17 cellular contexts compared by ENCODE assay signal in the genomic region with DNA sequence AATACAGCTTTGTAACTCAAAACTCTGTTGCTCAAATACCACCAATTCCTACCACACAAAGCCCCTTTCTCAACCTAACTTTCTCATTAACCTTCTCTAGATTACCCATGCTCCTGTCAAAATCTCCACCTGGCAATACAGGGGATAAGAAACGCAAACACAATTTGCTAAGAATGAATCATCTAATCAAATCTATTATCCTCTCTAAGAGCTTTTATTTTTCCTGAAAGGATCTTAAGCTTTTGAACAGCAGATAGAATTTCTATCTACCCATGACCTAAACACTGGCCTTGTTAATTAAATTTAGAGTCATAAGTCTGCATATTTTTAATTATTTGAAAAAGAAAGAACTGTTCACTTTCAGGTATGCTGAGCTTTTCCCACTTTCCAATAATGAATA.
DNase-seq lines count a peak whose midpoint lies in the region; ATAC-seq and TF ChIP-seq lines count a peak whose summit lies in the region.
"Had no signal": no experiment of that assay in that cellular context is flagged by ENCODE, and none has a peak within 500 bp of the region (broad histone marks: within the 10 kb centered on the region; RNA-seq: fewer than 3 reads in every experiment).

No MANE protein-coding gene starts in this region.

- no peak overlapping the region for H3K4me3 ChIP-seq in dorsolateral prefrontal cortex
- H3K4me3 ChIP-seq: A549, BLaER1 had no signal

- H3K36me3 Mint-ChIP-seq in activated T-cell treated with anti-CD3 and anti-CD28 coated beads, Interleukin-2, amount 50 U/mL, for 72 hours (ENCODE audit: insufficient read depth in 2 of 2): no peaks in the 10 kb centered on the region
- peaks cover 9% of the 10 kb centered on the region for H3K36me3 Mint-ChIP-seq in T-helper 17 cell (ENCODE audit: low read depth)
- no peaks in the 10 kb centered on the region for H3K36me3 Mint-ChIP-seq in progenitor cell of endocrine pancreas (ENCODE audit: insufficient read depth)

- intact Hi-C loops in dorsolateral prefrontal cortex (cut with DNase I): no loop called here

- no peaks in the 10 kb centered on the region for H3K9me3 Mint-ChIP-seq in activated T-cell treated with anti-CD3 and anti-CD28 coated beads, Interleukin-2, amount 50 U/mL, for 72 hours
- H3K9me3 Mint-ChIP-seq in progenitor cell of endocrine pancreas (ENCODE audit: low read depth): no peaks in the 10 kb centered on the region
- H3K9me3 Mint-ChIP-seq: CD14-positive monocyte; CD4-positive, alpha-beta memory T cell; H9 had no signal

- H3K27ac Mint-ChIP-seq in activated T-cell treated with anti-CD3 and anti-CD28 coated beads, Interleukin-2, amount 50 U/mL, for 72 hours: peak overlapping the region; percentile 58
- peak overlapping the region; percentile 29 for H3K27ac Mint-ChIP-seq in T-helper 17 cell
- H3K27ac Mint-ChIP-seq in progenitor cell of endocrine pancreas: peak overlapping the region; percentile 91
- H3K27ac Mint-ChIP-seq: CD4-positive, alpha-beta memory T cell; H9 had no signal

- H3K27me3 Mint-ChIP-seq in activated T-cell treated with anti-CD3 and anti-CD28 coated beads, Interleukin-2, amount 50 U/mL, for 72 hours (ENCODE audit: low read depth): no peaks in the 10 kb centered on the region
- H3K27me3 Mint-ChIP-seq in T-helper 17 cell (no peaks in the 10 kb centered on the region), progenitor cell of endocrine pancreas (no peaks in the 10 kb centered on the region)
- H3K27me3 Mint-ChIP-seq: CD4-positive, alpha-beta memory T cell had no signal

- no peak for ATAC-seq in activated T-cell treated with anti-CD3 and anti-CD28 coated beads, Interleukin-2, amount 50 U/mL, for 72 hours (replicated peaks in 1 of 2)
- ATAC-seq in T-helper 17 cell: no peak
- ATAC-seq: A549 had no signal

- H3K27me3 ChIP-seq in dorsolateral prefrontal cortex: no peaks in the 10 kb centered on the region
- H3K27me3 ChIP-seq: BLaER1 had no signal

- H3K9me3 ChIP-seq in T-helper 17 cell (ENCODE audit: control insufficient read depth, low read length, poor library complexity, severe bottlenecking): no peaks in the 10 kb centered on the region
- H3K9me3 ChIP-seq: A549, BLaER1 had no signal

- no peak overlapping the region for H3K27ac ChIP-seq in dorsolateral prefrontal cortex
- H3K27ac ChIP-seq: 22Rv1, A549, BLaER1, HL-60 had no signal

- TF ChIP-seq CTCF in progenitor cell of endocrine pancreas (IDR thresholded peaks at IDR 0.05; ENCODE audit: unreplicated experiment) (no peak), dorsolateral prefrontal cortex (IDR thresholded peaks at IDR 0.05 in 54 of 56, conservative IDR thresholded peaks at IDR 0.05 in 2 of 56; ENCODE audit: low read depth in 1 of 56, partially characterized antibody in 56 of 56) (no peak)

- no peak overlapping the region for H3K4me3 Mint-ChIP-seq in activated T-cell treated with anti-CD3 and anti-CD28 coated beads, Interleukin-2, amount 50 U/mL, for 72 hours
- H3K4me3 Mint-ChIP-seq in T-helper 17 cell (no peak overlapping the region), progenitor cell of endocrine pancreas (ENCODE audit: low read depth) (no peak overlapping the region)
- H3K4me3 Mint-ChIP-seq: CD14-positive monocyte, H9 had no signal

- H3K4me1 Mint-ChIP-seq in activated T-cell treated with anti-CD3 and anti-CD28 coated beads, Interleukin-2, amount 50 U/mL, for 72 hours (ENCODE audit: low read depth): no peaks in the 10 kb centered on the region
- H3K4me1 Mint-ChIP-seq in T-helper 17 cell (peaks cover 4% of the 10 kb centered on the region), progenitor cell of endocrine pancreas (ENCODE audit: low read depth) (peaks cover 11% of the 10 kb centered on the region)
- H3K4me1 Mint-ChIP-seq: CD14-positive monocyte; CD4-positive, alpha-beta memory T cell; H9 had no signal

- DNase-seq in NCI-H1436 (lab: John Stamatoyannopoulos, UW): peak; percentile 14
- no peak for DNase-seq in NCI-H1436 treated with DMSO at 0.1 percent for 48 hours (lab: John Stamatoyannopoulos, UW)
- no peak for DNase-seq in activated T-cell treated with anti-CD3 and anti-CD28 coated beads, Interleukin-2, amount 50 U/mL, for 72 hours
- DNase-seq in activated T-cell treated with anti-CD3 and anti-CD28 coated beads, Interleukin-2, amount 50 U/mL, for 48 hours: no peak
- no peak for DNase-seq in T-helper 17 cell
- DNase-seq in progenitor cell of endocrine pancreas (ENCODE audit: low spot score, unreplicated experiment): no peak
- DNase-seq in stimulated activated naive CD4-positive, alpha-beta T cell (lab: John Stamatoyannopoulos, UW): no peak
- DNase-seq in dorsolateral prefrontal cortex: no peak
- DNase-seq: CD4-positive, alpha-beta memory T cell; DMS79 treated with DMSO at 0.1 percent for 48 hours; GF-D8; H9 had no signal

Comparison
In these comparisons a context has a peak if more than half of its experiments do, and no peak if none do; other contexts are left out.
1. H3K27ac Mint-ChIP-seq: peak in every context shown above with its lines; median percentile 91 in progenitor cell of endocrine pancreas; 58 in activated T-cell treated with anti-CD3 and anti-CD28 coated beads, Interleukin-2, amount 50 U/mL, for 72 hours; 29 in T-helper 17 cell.